Comparison of ENCODE assay signal across 8 cellular contexts in genomic region chr6:35719830-35720733, GRCh38. TPM values are rescaled to one million over a fixed set of nuclear protein-coding genes. Genes with fewer than 3 reads are reported as not detected.
A peak's percentile ranks its signal among the peaks of the same experiment; 100 is the strongest.
DNase-seq lines count a peak whose midpoint lies in the region; ATAC-seq and TF ChIP-seq lines count a peak whose summit lies in the region.

No MANE protein-coding gene starts in this region.

- CTCF ChIA-PET in Calu3 (lab: Charles Lee): no interaction called here

- in situ Hi-C loops in brain microvascular endothelial cell (cut with HindIII; ENCODE audit: low pct_ligation_motif_present, low sequenced_read_pairs): no loop called here

- H3K4me1 Mint-ChIP-seq in Calu3 (ENCODE audit: low read depth, unreplicated experiment): peaks cover 13% of the 10 kb centered on the region

- no peak for TF ChIP-seq POLR2A in NB4 (IDR thresholded peaks at IDR 0.05; ENCODE audit: extremely low read depth, insufficient read length)

- H3K27ac Mint-ChIP-seq in Calu3 (ENCODE audit: unreplicated experiment): no peak overlapping the region

- BruUV-seq in Calu3 (replicated peaks; lab: Mats Ljungman, UMichigan): no TSS peak

- intact Hi-C loops in left lung (cut with DNase I): no loop called here
- intact Hi-C loops in Calu3 (cut with micrococcal nuclease; ENCODE audit: unreplicated experiment): no loop called here

- no peaks in the 10 kb centered on the region for H3K9me3 Mint-ChIP-seq in Calu3 (ENCODE audit: low read depth, unreplicated experiment)

- H3K4me3 ChIP-seq in NB4 (ENCODE audit: low read depth, low read length) (peak overlapping the region; percentile 45), brain microvascular endothelial cell (ENCODE audit: low read depth, low read length) (peak overlapping the region; percentile 42), left lung (peak overlapping the region in 1 of 2 donors; percentile 30), MG63 (no peak overlapping the region)

- TF ChIP-seq CTCF in NB4 (IDR thresholded peaks at IDR 0.05; ENCODE audit: low read depth, low read length) (no peak), brain microvascular endothelial cell (IDR thresholded peaks at IDR 0.05; ENCODE audit: low read depth, low read length, missing control alignments) (no peak), left lung (IDR thresholded peaks at IDR 0.05) (no peak), Calu3 (IDR thresholded peaks at IDR 0.05; ENCODE audit: unreplicated experiment) (no peak)

- H3K27me3 ChIP-seq in brain microvascular endothelial cell (replicated peaks): no peaks in the 10 kb centered on the region
- no peaks in the 10 kb centered on the region for H3K27me3 ChIP-seq in left lung
- no peaks in the 10 kb centered on the region for H3K27me3 ChIP-seq in MG63

- peaks cover 26 to 75% of the 10 kb centered on the region in 2 donors for H3K4me1 ChIP-seq in left lung

- H3K27ac ChIP-seq in brain microvascular endothelial cell (peak overlapping the region; percentile 4), left lung (peak overlapping the region; percentile 83 to 93), substantia nigra (ENCODE audit: low read depth, low read length, poor library complexity, severe bottlenecking) (peak overlapping the region; percentile 78)

- H3K36me3 ChIP-seq in brain microvascular endothelial cell (replicated peaks): no peaks in the 10 kb centered on the region
- no peaks in the 10 kb centered on the region for H3K36me3 ChIP-seq in left lung
- H3K36me3 ChIP-seq in MG63: no peaks in the 10 kb centered on the region

- peaks cover 46% of the 10 kb centered on the region for H3K27me3 Mint-ChIP-seq in Calu3 (ENCODE audit: unreplicated experiment)

- DNase-seq in ELR (ENCODE audit: low read depth) (peak; percentile 58), NB4 (ENCODE audit: low read depth) (peak; percentile 88), brain microvascular endothelial cell (peak; percentile 33), left lung (peak; percentile 64 to 82), substantia nigra (lab: John Stamatoyannopoulos, UW) (peak in 26 of 49 donors; percentile 20 to 76 (median 42)), Calu3 (no peak), MG63 (no peak)

- H3K36me3 Mint-ChIP-seq in Calu3 (ENCODE audit: insufficient read depth, unreplicated experiment): no peaks in the 10 kb centered on the region

- H3K9me3 ChIP-seq in left lung (no peaks in the 10 kb centered on the region), MG63 (no peaks in the 10 kb centered on the region)

- ATAC-seq in GM21576 (IDR thresholded peaks at IDR 0.05; ENCODE audit: unreplicated experiment): peak; percentile 51
- peak; percentile 70 for ATAC-seq in left lung

- H3K4me3 Mint-ChIP-seq in Calu3 (ENCODE audit: low read depth, unreplicated experiment): no peak overlapping the region

RNA-seq across cellular contexts. Expression of gene ARMC12, which starts 16.8 kb away (rescaled TPM):
- total RNA-seq in left lung (under 1 TPM; 0.45 to 0.90 TPM), Calu3 (2022) (not detected in 2 replicates)
- not detected in 2 replicates for total RNA-seq in MG63 (2014; rRNA removed; shearing (Covaris generic); ENCODE audit: low replicate concordance)

RNA-seq across cellular contexts. Expression of gene FKBP5, which starts 31.4 kb away (rescaled TPM):
- total RNA-seq in left lung (100 to 1,000 TPM; 114 to 139 TPM), Calu3 (2022) (14.3 and 15.1 TPM in 2 replicates)
- 9.4 and 10.3 TPM in 2 replicates for total RNA-seq in MG63 (2014; rRNA removed; shearing (Covaris generic); ENCODE audit: low replicate concordance)

RNA-seq across cellular contexts. Expression of gene CLPSL2, which starts 56.3 kb away (rescaled TPM):
- total RNA-seq in left lung (not detected), Calu3 (2022) (not detected in 2 replicates)
- total RNA-seq in MG63 (2014; rRNA removed; shearing (Covaris generic); ENCODE audit: low replicate concordance): not detected in 2 replicates

Comparison
In these comparisons a context has a peak if more than half of its experiments do, and no peak if none do; other contexts are left out.
1. DNase-seq: peak in ELR (single experiment), NB4 (single experiment), brain microvascular endothelial cell (single experiment), left lung (2 of 2) and substantia nigra (26 of 49); none in Calu3 (single experiment) and MG63 (single experiment).
2. H3K27ac ChIP-seq: peak in every context shown above with its lines; median percentile 88 in left lung; 78 in substantia nigra; 4 in brain microvascular endothelial cell.